In the genomic region with DNA sequence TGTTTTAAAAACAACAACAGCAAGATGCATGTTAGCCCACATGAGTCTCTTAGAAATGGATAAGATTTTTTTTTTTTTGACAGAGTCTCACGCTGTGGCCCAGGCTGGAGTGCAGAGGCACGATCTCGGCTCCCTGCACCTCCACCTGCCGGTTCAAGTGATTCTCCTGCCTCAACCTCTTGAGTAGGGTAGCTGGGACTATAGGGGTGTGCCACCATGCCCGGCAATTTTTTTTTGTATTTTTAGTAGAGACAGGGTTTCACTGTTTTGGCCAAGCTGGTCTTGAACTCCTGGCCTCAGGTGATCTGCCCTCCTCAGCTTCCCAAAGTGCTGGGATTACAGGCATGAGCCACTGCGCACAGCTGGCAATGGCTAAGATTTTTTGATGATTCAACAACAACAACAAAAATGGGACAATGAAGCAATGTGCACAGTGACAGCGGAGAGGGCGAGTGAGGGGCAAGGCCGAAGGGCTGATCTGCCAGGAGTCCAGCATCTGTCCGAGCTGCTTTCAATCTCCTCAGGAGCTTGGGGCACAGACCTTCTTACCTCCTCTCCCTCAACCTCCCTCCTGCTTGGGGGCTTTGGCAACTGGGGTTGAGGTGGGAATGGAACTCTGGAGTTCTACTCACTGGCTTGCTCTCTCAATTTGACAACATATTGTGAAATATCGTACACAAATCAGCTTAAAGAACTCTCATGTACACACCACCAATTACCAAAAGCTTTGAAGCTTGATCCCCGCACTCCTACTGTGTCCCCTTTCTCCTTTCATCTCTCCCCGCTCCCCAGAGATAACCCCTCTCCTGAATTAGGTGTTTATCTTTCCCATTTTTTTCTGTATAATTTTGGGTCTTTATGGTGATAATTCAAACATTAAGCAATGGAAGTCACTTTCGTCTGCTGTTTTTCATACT, we compare ENCODE assay signal across 1 cellular context.
A peak's percentile ranks its signal among the peaks of the same experiment; 100 is the strongest.
TF ChIP-seq lines count a peak whose summit lies in the region.

No MANE protein-coding gene starts in this region.

TF ChIP-seq in HepG2, 621 proteins besides CTCF, POLR2A, EP300 and RAD21 (continued from another document and continues in another):
- TF ChIP-seq, protein P1, sequence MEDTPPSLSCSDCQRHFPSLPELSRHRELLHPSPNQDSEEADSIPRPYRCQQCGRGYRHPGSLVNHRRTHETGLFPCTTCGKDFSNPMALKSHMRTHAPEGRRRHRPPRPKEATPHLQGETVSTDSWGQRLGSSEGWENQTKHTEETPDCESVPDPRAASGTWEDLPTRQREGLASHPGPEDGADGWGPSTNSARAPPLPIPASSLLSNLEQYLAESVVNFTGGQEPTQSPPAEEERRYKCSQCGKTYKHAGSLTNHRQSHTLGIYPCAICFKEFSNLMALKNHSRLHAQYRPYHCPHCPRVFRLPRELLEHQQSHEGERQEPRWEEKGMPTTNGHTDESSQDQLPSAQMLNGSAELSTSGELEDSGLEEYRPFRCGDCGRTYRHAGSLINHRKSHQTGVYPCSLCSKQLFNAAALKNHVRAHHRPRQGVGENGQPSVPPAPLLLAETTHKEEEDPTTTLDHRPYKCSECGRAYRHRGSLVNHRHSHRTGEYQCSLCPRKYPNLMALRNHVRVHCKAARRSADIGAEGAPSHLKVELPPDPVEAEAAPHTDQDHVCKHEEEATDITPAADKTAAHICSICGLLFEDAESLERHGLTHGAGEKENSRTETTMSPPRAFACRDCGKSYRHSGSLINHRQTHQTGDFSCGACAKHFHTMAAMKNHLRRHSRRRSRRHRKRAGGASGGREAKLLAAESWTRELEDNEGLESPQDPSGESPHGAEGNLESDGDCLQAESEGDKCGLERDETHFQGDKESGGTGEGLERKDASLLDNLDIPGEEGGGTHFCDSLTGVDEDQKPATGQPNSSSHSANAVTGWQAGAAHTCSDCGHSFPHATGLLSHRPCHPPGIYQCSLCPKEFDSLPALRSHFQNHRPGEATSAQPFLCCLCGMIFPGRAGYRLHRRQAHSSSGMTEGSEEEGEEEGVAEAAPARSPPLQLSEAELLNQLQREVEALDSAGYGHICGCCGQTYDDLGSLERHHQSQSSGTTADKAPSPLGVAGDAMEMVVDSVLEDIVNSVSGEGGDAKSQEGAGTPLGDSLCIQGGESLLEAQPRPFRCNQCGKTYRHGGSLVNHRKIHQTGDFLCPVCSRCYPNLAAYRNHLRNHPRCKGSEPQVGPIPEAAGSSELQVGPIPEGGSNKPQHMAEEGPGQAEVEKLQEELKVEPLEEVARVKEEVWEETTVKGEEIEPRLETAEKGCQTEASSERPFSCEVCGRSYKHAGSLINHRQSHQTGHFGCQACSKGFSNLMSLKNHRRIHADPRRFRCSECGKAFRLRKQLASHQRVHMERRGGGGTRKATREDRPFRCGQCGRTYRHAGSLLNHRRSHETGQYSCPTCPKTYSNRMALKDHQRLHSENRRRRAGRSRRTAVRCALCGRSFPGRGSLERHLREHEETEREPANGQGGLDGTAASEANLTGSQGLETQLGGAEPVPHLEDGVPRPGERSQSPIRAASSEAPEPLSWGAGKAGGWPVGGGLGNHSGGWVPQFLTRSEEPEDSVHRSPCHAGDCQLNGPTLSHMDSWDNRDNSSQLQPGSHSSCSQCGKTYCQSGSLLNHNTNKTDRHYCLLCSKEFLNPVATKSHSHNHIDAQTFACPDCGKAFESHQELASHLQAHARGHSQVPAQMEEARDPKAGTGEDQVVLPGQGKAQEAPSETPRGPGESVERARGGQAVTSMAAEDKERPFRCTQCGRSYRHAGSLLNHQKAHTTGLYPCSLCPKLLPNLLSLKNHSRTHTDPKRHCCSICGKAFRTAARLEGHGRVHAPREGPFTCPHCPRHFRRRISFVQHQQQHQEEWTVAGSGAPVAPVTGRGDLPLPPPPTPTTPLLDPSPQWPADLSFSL (CRISPR knock-in tag; IDR thresholded peaks at IDR 0.05) = 0 out of 2 replicates have a peak, but pooled peaks have one; percentile 48
- TF ChIP-seq SIX4 (CRISPR knock-in tag; IDR thresholded peaks at IDR 0.05) = peak; percentile 84
- peak; percentile 87; the same call in 1 of the 2 replicates for TF ChIP-seq NR2F2 (IDR thresholded peaks at IDR 0.05; ENCODE audit: borderline replicate concordance, low read depth)
- TF ChIP-seq KDM6A (CRISPR knock-in tag; IDR thresholded peaks at IDR 0.05; ENCODE audit: low read depth) = 0 out of 2 replicates have a peak, but pooled peaks have one; percentile 17
- TF ChIP-seq, protein P2, sequence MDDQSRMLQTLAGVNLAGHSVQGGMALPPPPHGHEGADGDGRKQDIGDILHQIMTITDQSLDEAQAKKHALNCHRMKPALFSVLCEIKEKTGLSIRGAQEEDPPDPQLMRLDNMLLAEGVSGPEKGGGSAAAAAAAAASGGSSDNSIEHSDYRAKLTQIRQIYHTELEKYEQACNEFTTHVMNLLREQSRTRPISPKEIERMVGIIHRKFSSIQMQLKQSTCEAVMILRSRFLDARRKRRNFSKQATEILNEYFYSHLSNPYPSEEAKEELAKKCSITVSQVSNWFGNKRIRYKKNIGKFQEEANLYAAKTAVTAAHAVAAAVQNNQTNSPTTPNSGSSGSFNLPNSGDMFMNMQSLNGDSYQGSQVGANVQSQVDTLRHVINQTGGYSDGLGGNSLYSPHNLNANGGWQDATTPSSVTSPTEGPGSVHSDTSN (CRISPR knock-in tag; IDR thresholded peaks at IDR 0.05; ENCODE audit: borderline replicate concordance) = no peak
- no peak for TF ChIP-seq ZNF577 (CRISPR knock-in tag; IDR thresholded peaks at IDR 0.05; ENCODE audit: borderline replicate concordance, low read depth)
- TF ChIP-seq KLF12 (CRISPR knock-in tag; IDR thresholded peaks at IDR 0.05; ENCODE audit: borderline replicate concordance) = no peak
- peak; percentile 98 for TF ChIP-seq TCF7 (IDR thresholded peaks at IDR 0.05; ENCODE audit: low read depth)
- peak; percentile 36; the same call in 1 of the 2 replicates for TF ChIP-seq BCL6 (CRISPR knock-in tag; IDR thresholded peaks at IDR 0.05)
- TF ChIP-seq NFIC (IDR thresholded peaks at IDR 0.05; ENCODE audit: low read length) = 0 out of 2 replicates have a peak, but pooled peaks have one; percentile 65
- TF ChIP-seq ZNF430 (CRISPR knock-in tag; IDR thresholded peaks at IDR 0.05) = peak; percentile 26; the same call in 1 of the 2 replicates
- TF ChIP-seq ZMYM3 (CRISPR knock-in tag; IDR thresholded peaks at IDR 0.05) = 0 out of 2 replicates have a peak, but pooled peaks have one; percentile 37
- TF ChIP-seq TBX2 (CRISPR knock-in tag; IDR thresholded peaks at IDR 0.05; ENCODE audit: borderline replicate concordance) = peak; percentile 75; the same call in 1 of the 2 replicates
- TF ChIP-seq ZNF891 (CRISPR knock-in tag; IDR thresholded peaks at IDR 0.05) = no peak
- TF ChIP-seq, protein P3, sequence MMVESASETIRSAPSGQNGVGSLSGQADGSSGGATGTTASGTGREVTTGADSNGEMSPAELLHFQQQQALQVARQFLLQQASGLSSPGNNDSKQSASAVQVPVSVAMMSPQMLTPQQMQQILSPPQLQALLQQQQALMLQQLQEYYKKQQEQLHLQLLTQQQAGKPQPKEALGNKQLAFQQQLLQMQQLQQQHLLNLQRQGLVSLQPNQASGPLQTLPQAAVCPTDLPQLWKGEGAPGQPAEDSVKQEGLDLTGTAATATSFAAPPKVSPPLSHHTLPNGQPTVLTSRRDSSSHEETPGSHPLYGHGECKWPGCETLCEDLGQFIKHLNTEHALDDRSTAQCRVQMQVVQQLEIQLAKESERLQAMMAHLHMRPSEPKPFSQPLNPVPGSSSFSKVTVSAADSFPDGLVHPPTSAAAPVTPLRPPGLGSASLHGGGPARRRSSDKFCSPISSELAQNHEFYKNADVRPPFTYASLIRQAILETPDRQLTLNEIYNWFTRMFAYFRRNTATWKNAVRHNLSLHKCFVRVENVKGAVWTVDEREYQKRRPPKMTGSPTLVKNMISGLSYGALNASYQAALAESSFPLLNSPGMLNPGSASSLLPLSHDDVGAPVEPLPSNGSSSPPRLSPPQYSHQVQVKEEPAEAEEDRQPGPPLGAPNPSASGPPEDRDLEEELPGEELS (CRISPR knock-in tag; IDR thresholded peaks at IDR 0.05) = peak; percentile 94
- no peak for TF ChIP-seq ATF1 (CRISPR knock-in tag; IDR thresholded peaks at IDR 0.05)
- no peak for TF ChIP-seq GATAD1 (CRISPR knock-in tag; IDR thresholded peaks at IDR 0.05)
- TF ChIP-seq SALL1 (CRISPR knock-in tag; IDR thresholded peaks at IDR 0.05) = peak; percentile 29
- peak; percentile 40; the same call in 1 of the 2 replicates for TF ChIP-seq MAFF (IDR thresholded peaks at IDR 0.05; ENCODE audit: low read depth, low read length)
- TF ChIP-seq, protein P4, sequence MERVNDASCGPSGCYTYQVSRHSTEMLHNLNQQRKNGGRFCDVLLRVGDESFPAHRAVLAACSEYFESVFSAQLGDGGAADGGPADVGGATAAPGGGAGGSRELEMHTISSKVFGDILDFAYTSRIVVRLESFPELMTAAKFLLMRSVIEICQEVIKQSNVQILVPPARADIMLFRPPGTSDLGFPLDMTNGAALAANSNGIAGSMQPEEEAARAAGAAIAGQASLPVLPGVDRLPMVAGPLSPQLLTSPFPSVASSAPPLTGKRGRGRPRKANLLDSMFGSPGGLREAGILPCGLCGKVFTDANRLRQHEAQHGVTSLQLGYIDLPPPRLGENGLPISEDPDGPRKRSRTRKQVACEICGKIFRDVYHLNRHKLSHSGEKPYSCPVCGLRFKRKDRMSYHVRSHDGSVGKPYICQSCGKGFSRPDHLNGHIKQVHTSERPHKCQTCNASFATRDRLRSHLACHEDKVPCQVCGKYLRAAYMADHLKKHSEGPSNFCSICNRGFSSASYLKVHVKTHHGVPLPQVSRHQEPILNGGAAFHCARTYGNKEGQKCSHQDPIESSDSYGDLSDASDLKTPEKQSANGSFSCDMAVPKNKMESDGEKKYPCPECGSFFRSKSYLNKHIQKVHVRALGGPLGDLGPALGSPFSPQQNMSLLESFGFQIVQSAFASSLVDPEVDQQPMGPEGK (CRISPR knock-in tag; IDR thresholded peaks at IDR 0.05) = peak; percentile 65
- TF ChIP-seq GPN1 (CRISPR knock-in tag; IDR thresholded peaks at IDR 0.05; ENCODE audit: borderline replicate concordance) = no peak
- TF ChIP-seq DPF2 (CRISPR knock-in tag; IDR thresholded peaks at IDR 0.05; ENCODE audit: borderline replicate concordance, low read depth) = peak; percentile 84; the same call in 1 of the 2 replicates
- no peak for TF ChIP-seq NKX3-1 (CRISPR knock-in tag; IDR thresholded peaks at IDR 0.05)
- TF ChIP-seq ZNF747 (CRISPR knock-in tag; IDR thresholded peaks at IDR 0.05; ENCODE audit: borderline replicate concordance) = 0 out of 2 replicates have a peak, but pooled peaks have one; percentile 10
- TF ChIP-seq HOXA7 (CRISPR knock-in tag; IDR thresholded peaks at IDR 0.05) = no peak
- 0 out of 2 replicates have a peak, but pooled peaks have one; percentile 15 for TF ChIP-seq BRD4 (CRISPR knock-in tag; IDR thresholded peaks at IDR 0.05)
- peak; percentile 67; the same call in 1 of the 2 replicates for TF ChIP-seq ZNF501 (CRISPR knock-in tag; IDR thresholded peaks at IDR 0.05)
- TF ChIP-seq, protein P5, sequence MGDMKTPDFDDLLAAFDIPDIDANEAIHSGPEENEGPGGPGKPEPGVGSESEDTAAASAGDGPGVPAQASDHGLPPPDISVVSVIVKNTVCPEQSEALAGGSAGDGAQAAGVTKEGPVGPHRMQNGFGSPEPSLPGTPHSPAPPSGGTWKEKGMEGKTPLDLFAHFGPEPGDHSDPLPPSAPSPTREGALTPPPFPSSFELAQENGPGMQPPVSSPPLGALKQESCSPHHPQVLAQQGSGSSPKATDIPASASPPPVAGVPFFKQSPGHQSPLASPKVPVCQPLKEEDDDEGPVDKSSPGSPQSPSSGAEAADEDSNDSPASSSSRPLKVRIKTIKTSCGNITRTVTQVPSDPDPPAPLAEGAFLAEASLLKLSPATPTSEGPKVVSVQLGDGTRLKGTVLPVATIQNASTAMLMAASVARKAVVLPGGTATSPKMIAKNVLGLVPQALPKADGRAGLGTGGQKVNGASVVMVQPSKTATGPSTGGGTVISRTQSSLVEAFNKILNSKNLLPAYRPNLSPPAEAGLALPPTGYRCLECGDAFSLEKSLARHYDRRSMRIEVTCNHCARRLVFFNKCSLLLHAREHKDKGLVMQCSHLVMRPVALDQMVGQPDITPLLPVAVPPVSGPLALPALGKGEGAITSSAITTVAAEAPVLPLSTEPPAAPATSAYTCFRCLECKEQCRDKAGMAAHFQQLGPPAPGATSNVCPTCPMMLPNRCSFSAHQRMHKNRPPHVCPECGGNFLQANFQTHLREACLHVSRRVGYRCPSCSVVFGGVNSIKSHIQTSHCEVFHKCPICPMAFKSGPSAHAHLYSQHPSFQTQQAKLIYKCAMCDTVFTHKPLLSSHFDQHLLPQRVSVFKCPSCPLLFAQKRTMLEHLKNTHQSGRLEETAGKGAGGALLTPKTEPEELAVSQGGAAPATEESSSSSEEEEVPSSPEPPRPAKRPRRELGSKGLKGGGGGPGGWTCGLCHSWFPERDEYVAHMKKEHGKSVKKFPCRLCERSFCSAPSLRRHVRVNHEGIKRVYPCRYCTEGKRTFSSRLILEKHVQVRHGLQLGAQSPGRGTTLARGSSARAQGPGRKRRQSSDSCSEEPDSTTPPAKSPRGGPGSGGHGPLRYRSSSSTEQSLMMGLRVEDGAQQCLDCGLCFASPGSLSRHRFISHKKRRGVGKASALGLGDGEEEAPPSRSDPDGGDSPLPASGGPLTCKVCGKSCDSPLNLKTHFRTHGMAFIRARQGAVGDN (CRISPR knock-in tag; IDR thresholded peaks at IDR 0.05) = peak; percentile 47
- TF ChIP-seq, protein P6, sequence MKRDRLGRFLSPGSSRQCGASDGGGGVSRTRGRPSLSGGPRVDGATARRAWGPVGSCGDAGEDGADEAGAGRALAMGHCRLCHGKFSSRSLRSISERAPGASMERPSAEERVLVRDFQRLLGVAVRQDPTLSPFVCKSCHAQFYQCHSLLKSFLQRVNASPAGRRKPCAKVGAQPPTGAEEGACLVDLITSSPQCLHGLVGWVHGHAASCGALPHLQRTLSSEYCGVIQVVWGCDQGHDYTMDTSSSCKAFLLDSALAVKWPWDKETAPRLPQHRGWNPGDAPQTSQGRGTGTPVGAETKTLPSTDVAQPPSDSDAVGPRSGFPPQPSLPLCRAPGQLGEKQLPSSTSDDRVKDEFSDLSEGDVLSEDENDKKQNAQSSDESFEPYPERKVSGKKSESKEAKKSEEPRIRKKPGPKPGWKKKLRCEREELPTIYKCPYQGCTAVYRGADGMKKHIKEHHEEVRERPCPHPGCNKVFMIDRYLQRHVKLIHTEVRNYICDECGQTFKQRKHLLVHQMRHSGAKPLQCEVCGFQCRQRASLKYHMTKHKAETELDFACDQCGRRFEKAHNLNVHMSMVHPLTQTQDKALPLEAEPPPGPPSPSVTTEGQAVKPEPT (CRISPR knock-in tag; IDR thresholded peaks at IDR 0.05; ENCODE audit: low read depth) = 0 out of 2 replicates have a peak, but pooled peaks have one; percentile 55
- TF ChIP-seq, protein P7, sequence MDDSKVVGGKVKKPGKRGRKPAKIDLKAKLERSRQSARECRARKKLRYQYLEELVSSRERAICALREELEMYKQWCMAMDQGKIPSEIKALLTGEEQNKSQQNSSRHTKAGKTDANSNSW (CRISPR knock-in tag; IDR thresholded peaks at IDR 0.05; ENCODE audit: borderline replicate concordance) = no peak
- TF ChIP-seq CEBPG (CRISPR knock-in tag; IDR thresholded peaks at IDR 0.05) = peak; percentile 67
- no peak for TF ChIP-seq NFRKB (IDR thresholded peaks at IDR 0.05)
- TF ChIP-seq LCORL (IDR thresholded peaks at IDR 0.05) = 0 out of 2 replicates have a peak, but pooled peaks have one; percentile 27
- peak; percentile 48; the same call in 1 of the 2 replicates for TF ChIP-seq LCORL (CRISPR knock-in tag; IDR thresholded peaks at IDR 0.05)
- peak; percentile 26; the same call in 1 of the 2 replicates for TF ChIP-seq ZNF556 (CRISPR knock-in tag; IDR thresholded peaks at IDR 0.05; ENCODE audit: borderline replicate concordance)
- TF ChIP-seq HDAC2 (CRISPR knock-in tag; IDR thresholded peaks at IDR 0.05) = 0 out of 2 replicates have a peak, but pooled peaks have one; percentile 4
- TF ChIP-seq HHEX (CRISPR knock-in tag; IDR thresholded peaks at IDR 0.05) = peak; percentile 74; the same call in 1 of the 2 replicates
- peak; percentile 54; the same call in 1 of the 2 replicates for TF ChIP-seq HDAC1 (CRISPR knock-in tag; IDR thresholded peaks at IDR 0.05)
- peak; percentile 71; the same call in 1 of the 2 replicates for TF ChIP-seq ADNP (CRISPR knock-in tag; IDR thresholded peaks at IDR 0.05)
